ENCODE assay signal across 22 cellular contexts in genomic region chr3:123872621-123873020, GRCh38.
"Had no signal": no experiment of that assay in that cellular context is flagged by ENCODE, and none has a peak within 500 bp of the region (broad histone marks: within the 10 kb centered on the region; RNA-seq: fewer than 3 reads in every experiment).

No MANE protein-coding gene starts in this region.

- H3K27me3 ChIP-seq: heart left ventricle, neutrophil, spleen, stomach, transverse colon had no signal

- H3K27me3 Mint-ChIP-seq: dendritic cell treated with granulocyte-macrophage colony-stimulating factor and Interleukin-4, amounts not matched to agents 40 ng/mL and 50 ng/mL, for 4 days had no signal

- DNase-seq: cerebellar nuclear complex; erythroblast; foreskin melanocyte; heart left ventricle; hippocampal formation; left ventricle myocardium superior; mesendoderm; naive thymus-derived CD4-positive, alpha-beta T cell; nephron progenitor cell; psoas muscle; spleen; stimulated activated CD4-positive, alpha-beta T cell treated with anti-CD3 and anti-CD28 coated beads, Interleukin-2, amount 100 ng/mL, for 24 hours; stimulated activated CD4-positive, alpha-beta T cell treated with anti-CD3 and anti-CD28 coated beads, Interleukin-4, amount 100 ng/mL, for 4 hours; stimulated activated naive CD4-positive, alpha-beta T cell; stomach; substantia nigra; transverse colon had no signal

- H3K4me1 Mint-ChIP-seq: naive thymus-derived CD4-positive, alpha-beta T cell had no signal

- H3K4me3 Mint-ChIP-seq: dendritic cell treated with granulocyte-macrophage colony-stimulating factor and Interleukin-4, amounts not matched to agents 40 ng/mL and 50 ng/mL, for 4 days; nephron progenitor cell had no signal

- ATAC-seq: heart left ventricle; left ventricle myocardium superior; naive thymus-derived CD4-positive, alpha-beta T cell; psoas muscle; sciatic nerve had no signal

- H3K4me3 ChIP-seq: heart left ventricle, lung, psoas muscle, spleen, stomach, thoracic aorta, transverse colon had no signal

- H3K9me3 ChIP-seq: heart left ventricle, neutrophil, psoas muscle, spleen, stomach, thoracic aorta, transverse colon had no signal

- H3K27ac Mint-ChIP-seq: dendritic cell treated with granulocyte-macrophage colony-stimulating factor and Interleukin-4, amounts not matched to agents 40 ng/mL and 50 ng/mL, for 4 days; naive thymus-derived CD4-positive, alpha-beta T cell; nephron progenitor cell had no signal

- H3K27ac ChIP-seq: heart left ventricle, neutrophil, psoas muscle, spleen, stomach, transverse colon had no signal

- H3K4me1 ChIP-seq: heart left ventricle, psoas muscle, spleen, stomach, transverse colon had no signal

- H3K36me3 ChIP-seq: heart left ventricle, neutrophil, spleen, stomach, thoracic aorta, transverse colon had no signal

- H3K36me3 Mint-ChIP-seq: naive thymus-derived CD4-positive, alpha-beta T cell had no signal

- H3K9me3 Mint-ChIP-seq: dendritic cell treated with granulocyte-macrophage colony-stimulating factor and Interleukin-4, amounts not matched to agents 40 ng/mL and 50 ng/mL, for 4 days; naive thymus-derived CD4-positive, alpha-beta T cell had no signal
